19 cellular contexts compared by ENCODE assay signal in the genomic region with DNA sequence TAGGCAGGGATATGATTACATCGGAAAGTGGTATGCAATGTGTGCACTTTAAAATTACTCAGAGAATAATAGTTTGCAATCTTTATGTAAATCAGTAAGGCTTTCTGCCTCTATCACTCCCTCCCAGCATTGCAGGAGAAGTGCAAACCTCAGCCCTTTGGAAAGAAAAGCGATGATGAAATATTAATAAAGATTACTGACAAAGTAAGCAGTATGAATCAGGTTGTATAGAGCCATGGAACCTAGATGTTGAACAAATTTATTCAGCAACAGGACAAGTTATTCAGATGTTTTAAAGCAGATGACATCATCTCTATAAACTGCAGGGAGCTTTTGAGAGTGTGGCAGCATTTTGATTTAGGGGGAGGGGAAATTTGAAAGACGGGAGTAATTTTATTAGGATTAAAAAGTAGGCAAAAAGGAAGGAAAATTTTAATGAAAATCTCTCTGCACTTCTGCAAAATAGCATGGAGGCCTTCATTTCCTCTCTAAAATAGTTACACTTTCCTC.
"Had no signal": no experiment of that assay in that cellular context is flagged by ENCODE, and none has a peak within 500 bp of the region (broad histone marks: within the 10 kb centered on the region; RNA-seq: fewer than 3 reads in every experiment).

No MANE protein-coding gene starts in this region.

- H3K27me3 Mint-ChIP-seq: type B pancreatic cell had no signal

- H3K9me3 Mint-ChIP-seq: type B pancreatic cell had no signal

- H3K4me3 Mint-ChIP-seq: activated T-cell treated with anti-CD3 and anti-CD28 coated beads, Interleukin-2, amount 50 U/mL, for 72 hours; natural killer cell; stimulated activated effector memory CD8-positive, alpha-beta T cell treated with anti-CD3 and anti-CD28 coated beads, Interleukin-12 subunit alpha, Interleukin-12 subunit beta, amount 100 ng/mL, for 72 hours; type B pancreatic cell had no signal

- H3K27ac ChIP-seq: adrenal gland, epithelial cell of prostate, foreskin keratinocyte, ovary, testis, VCaP had no signal

- H3K4me1 ChIP-seq: adrenal gland, foreskin keratinocyte, testis had no signal

- H3K27ac Mint-ChIP-seq: activated T-cell treated with anti-CD3 and anti-CD28 coated beads, Interleukin-2, amount 50 U/mL, for 72 hours; natural killer cell; stimulated activated effector memory CD8-positive, alpha-beta T cell treated with anti-CD3 and anti-CD28 coated beads, Interleukin-12 subunit alpha, Interleukin-12 subunit beta, amount 100 ng/mL, for 72 hours; type B pancreatic cell had no signal

- H3K4me3 ChIP-seq: adrenal gland, ovary, testis had no signal

- DNase-seq: activated CD4-positive, alpha-beta T cell treated with anti-CD3 and anti-CD28 coated beads, Interleukin-2, amount 50 U/mL, for 4 hours; activated effector memory CD4-positive, alpha-beta T cell treated with anti-CD3 and anti-CD28 coated beads, Interleukin-2, amount 50 U/mL, for 16 hours; activated naive CD4-positive, alpha-beta T cell treated with anti-CD3 and anti-CD28 coated beads, Interleukin-2, amount 50 U/mL, for 16 hours; activated T-cell treated with anti-CD3 and anti-CD28 coated beads, Interleukin-2, amount 50 U/mL, for 72 hours; adrenal gland; foreskin keratinocyte; glutamatergic neuron; hippocampal formation; left cardiac atrium; natural killer cell; ovary; stimulated activated CD4-positive, alpha-beta T cell treated with anti-CD3 and anti-CD28 coated beads, Interleukin-4, amount 100 ng/mL, for 24 hours; T-helper 2 cell; testis had no signal

- H3K36me3 ChIP-seq: adrenal gland, ovary had no signal

- ATAC-seq: activated T-cell treated with anti-CD3 and anti-CD28 coated beads, Interleukin-2, amount 50 U/mL, for 72 hours; foreskin keratinocyte; natural killer cell; sciatic nerve; stimulated activated effector memory CD8-positive, alpha-beta T cell treated with anti-CD3 and anti-CD28 coated beads, Interleukin-12 subunit alpha, Interleukin-12 subunit beta, amount 100 ng/mL, for 72 hours had no signal

- H3K27me3 ChIP-seq: adrenal gland, foreskin keratinocyte, ovary, testis had no signal

- H3K4me1 Mint-ChIP-seq: natural killer cell; stimulated activated effector memory CD8-positive, alpha-beta T cell treated with anti-CD3 and anti-CD28 coated beads, Interleukin-12 subunit alpha, Interleukin-12 subunit beta, amount 100 ng/mL, for 72 hours had no signal

- H3K36me3 Mint-ChIP-seq: natural killer cell; stimulated activated effector memory CD8-positive, alpha-beta T cell treated with anti-CD3 and anti-CD28 coated beads, Interleukin-12 subunit alpha, Interleukin-12 subunit beta, amount 100 ng/mL, for 72 hours; type B pancreatic cell had no signal

- H3K9me3 ChIP-seq: adrenal gland, ovary, testis had no signal
